8 cellular contexts compared by ENCODE assay signal in the genomic region with DNA sequence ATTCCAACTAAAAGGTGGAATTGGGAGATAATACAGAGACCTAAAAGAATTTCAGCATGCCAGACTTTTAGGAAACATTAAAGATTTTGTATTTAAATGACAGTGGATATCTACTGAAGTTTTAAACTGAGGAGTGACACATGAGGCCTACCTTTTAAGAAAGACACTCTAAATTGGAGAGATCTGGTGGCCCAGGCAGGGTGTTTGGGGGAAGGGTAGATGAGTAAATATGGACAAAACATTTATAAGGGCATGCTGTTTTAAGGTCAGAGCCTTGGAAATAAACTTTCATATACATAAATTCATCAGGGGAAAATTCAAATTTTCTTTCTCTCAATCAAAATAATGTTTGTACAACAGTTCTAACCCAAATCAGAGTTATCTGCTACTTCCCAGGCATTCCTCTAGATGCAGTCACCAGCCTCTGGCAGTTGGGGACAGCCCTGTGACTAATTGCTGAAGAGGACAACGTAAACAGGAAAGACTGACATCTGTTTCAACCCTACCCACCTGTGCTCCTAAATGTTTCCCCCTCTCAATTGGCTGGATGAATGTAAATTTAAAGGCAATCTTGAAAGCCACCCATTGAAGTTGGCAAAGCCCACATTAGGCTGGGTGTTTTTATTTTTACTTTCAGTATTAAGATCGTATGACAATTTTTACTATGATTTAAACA.
DNase-seq lines count a peak whose midpoint lies in the region; ATAC-seq lines count a peak whose summit lies in the region.

No MANE protein-coding gene starts in this region.

- intact Hi-C loops in head of caudate nucleus (cut with DNase I): no loop called here

- no peaks in the 10 kb centered on the region for H3K27me3 Mint-ChIP-seq in natural killer cell treated with Interleukin-12 subunit alpha and Interleukin-12 subunit beta and Interleukin-15 and Interleukin-18, amount 100 ng/mL, for 72 hours

- DNase-seq in SHP77 treated with DMSO at 0.1 percent for 48 hours (lab: John Stamatoyannopoulos, UW) (peak; percentile 3), kidney tubule cell (ENCODE audit: low spot score) (peak; percentile 74), NCI-H128 (lab: John Stamatoyannopoulos, UW; ENCODE audit: unreplicated experiment) (no peak), head of caudate nucleus (no peak)
- DNase-seq in natural killer cell treated with Interleukin-12 subunit alpha and Interleukin-12 subunit beta and Interleukin-15 and Interleukin-18, amount 100 ng/mL, for 72 hours (ENCODE audit: low spot score): no peak

- ATAC-seq in GM18909 (IDR thresholded peaks at IDR 0.05; ENCODE audit: poor library complexity, unreplicated experiment) (peak; percentile 98), HG02981 (IDR thresholded peaks at IDR 0.05; ENCODE audit: unreplicated experiment) (peak; percentile 95), HG03457 (IDR thresholded peaks at IDR 0.05; ENCODE audit: unreplicated experiment) (no peak)
- no peak for ATAC-seq in natural killer cell treated with Interleukin-12 subunit alpha and Interleukin-12 subunit beta and Interleukin-15 and Interleukin-18, amount 100 ng/mL, for 72 hours

- H3K36me3 Mint-ChIP-seq in natural killer cell treated with Interleukin-12 subunit alpha and Interleukin-12 subunit beta and Interleukin-15 and Interleukin-18, amount 100 ng/mL, for 72 hours: peaks cover 6% of the 10 kb centered on the region

- H3K4me3 Mint-ChIP-seq in natural killer cell treated with Interleukin-12 subunit alpha and Interleukin-12 subunit beta and Interleukin-15 and Interleukin-18, amount 100 ng/mL, for 72 hours: no peak overlapping the region

- no peaks in the 10 kb centered on the region for H3K4me1 Mint-ChIP-seq in natural killer cell treated with Interleukin-12 subunit alpha and Interleukin-12 subunit beta and Interleukin-15 and Interleukin-18, amount 100 ng/mL, for 72 hours (ENCODE audit: low read depth in 2 of 2)

- peaks cover 12% of the 10 kb centered on the region for H3K9me3 Mint-ChIP-seq in natural killer cell treated with Interleukin-12 subunit alpha and Interleukin-12 subunit beta and Interleukin-15 and Interleukin-18, amount 100 ng/mL, for 72 hours

- no peak overlapping the region for H3K27ac Mint-ChIP-seq in natural killer cell treated with Interleukin-12 subunit alpha and Interleukin-12 subunit beta and Interleukin-15 and Interleukin-18, amount 100 ng/mL, for 72 hours

Comparison
In these comparisons a context has a peak if more than half of its experiments do, and no peak if none do; other contexts are left out.
1. ATAC-seq: peak in GM18909 (single experiment) and HG02981 (single experiment); none in HG03457 (single experiment) and natural killer cell treated with Interleukin-12 subunit alpha and Interleukin-12 subunit beta and Interleukin-15 and Interleukin-18, amount 100 ng/mL, for 72 hours (0 of 2).
2. DNase-seq: peak in SHP77 treated with DMSO at 0.1 percent for 48 hours (single experiment) and kidney tubule cell (single experiment); none in NCI-H128 (single experiment), head of caudate nucleus (0 of 42) and natural killer cell treated with Interleukin-12 subunit alpha and Interleukin-12 subunit beta and Interleukin-15 and Interleukin-18, amount 100 ng/mL, for 72 hours (single experiment).